In the genomic region with DNA sequence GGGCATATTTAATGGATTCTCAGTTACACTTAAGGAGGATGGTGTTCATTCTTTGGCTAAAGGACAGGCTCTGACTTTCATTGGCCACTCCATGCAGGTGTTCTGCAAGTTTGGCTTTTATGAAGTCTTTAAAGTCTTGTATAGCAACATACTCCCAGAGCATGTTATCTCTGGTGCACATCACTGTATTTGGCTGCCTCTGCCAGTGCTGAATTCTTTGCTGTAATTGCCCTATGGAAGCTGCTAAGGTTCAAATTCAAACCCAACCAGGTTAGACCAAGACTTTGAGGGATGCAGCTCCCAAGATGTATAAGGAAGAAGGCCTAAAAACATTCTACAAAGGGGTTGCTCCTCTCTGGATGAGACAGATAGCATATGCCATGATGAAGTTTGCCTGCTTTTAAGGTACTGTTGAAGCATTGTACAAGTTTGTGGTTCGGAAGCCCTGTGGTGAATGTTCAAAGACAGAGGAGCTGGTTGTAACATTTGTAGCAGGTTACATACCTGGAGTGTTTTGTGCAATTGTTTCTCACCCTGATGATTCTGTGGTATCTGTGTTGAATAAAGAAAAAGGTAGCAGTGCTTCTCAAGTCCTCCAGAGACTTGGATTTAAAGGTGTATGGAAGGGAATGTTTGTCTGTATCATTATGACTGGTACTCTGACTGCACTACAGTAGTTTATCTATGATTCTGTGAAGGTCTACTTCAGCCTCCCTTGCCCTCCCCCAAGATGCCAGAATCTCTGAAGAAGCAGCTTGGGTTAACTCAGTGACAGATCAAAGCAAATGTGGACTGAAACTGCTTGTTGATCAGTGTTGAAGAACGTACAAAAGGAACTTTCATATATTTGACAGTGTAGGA, we compare ENCODE assay signal across 12 cellular contexts. TPM values are rescaled to one million over a fixed set of nuclear protein-coding genes. Genes with fewer than 3 reads are reported as not detected.
A peak's percentile ranks its signal among the peaks of the same experiment; 100 is the strongest.
DNase-seq lines count a peak whose midpoint lies in the region; ATAC-seq and TF ChIP-seq lines count a peak whose summit lies in the region.
"Had no signal": no experiment of that assay in that cellular context is flagged by ENCODE, and none has a peak within 500 bp of the region (broad histone marks: within the 10 kb centered on the region; RNA-seq: fewer than 3 reads in every experiment).

No MANE protein-coding gene starts in this region.

- no peak for TF ChIP-seq POLR2A in NB4 (IDR thresholded peaks at IDR 0.05; ENCODE audit: extremely low read depth, insufficient read length)

- H3K9me3 ChIP-seq in CD4-positive, alpha-beta T cell (ENCODE audit: control insufficient read depth, low read length) = no peaks in the 10 kb centered on the region
- H3K9me3 ChIP-seq: Caco-2 had no signal

- TF ChIP-seq CTCF in CD4-positive, alpha-beta T cell (IDR thresholded peaks at IDR 0.05) = no peak
- TF ChIP-seq CTCF in NB4 (IDR thresholded peaks at IDR 0.05; ENCODE audit: low read depth, low read length) (no peak), Calu3 (IDR thresholded peaks at IDR 0.05; ENCODE audit: unreplicated experiment) (no peak)

- DNase-seq in CD4-positive, alpha-beta T cell = peak in 3 of 10 experiments; percentile 18 to 42 (median 24)
- DNase-seq in NB4 (ENCODE audit: low read depth) (peak; percentile 63), head of caudate nucleus (no peak), ACHN (no peak), Calu3 (no peak)
- DNase-seq in effector memory CD8-positive, alpha-beta T cell = no peak
- DNase-seq: Caco-2, hippocampal formation, NCI-H1092 had no signal

- peak overlapping the region; percentile 43 for H3K4me3 ChIP-seq in NB4 (ENCODE audit: low read depth, low read length)
- H3K4me3 ChIP-seq: coronary artery had no signal

- H3K9me3 Mint-ChIP-seq in CD4-positive, alpha-beta T cell = no peaks in the 10 kb centered on the region
- H3K9me3 Mint-ChIP-seq in effector memory CD8-positive, alpha-beta T cell = no peaks in the 10 kb centered on the region
- no peaks in the 10 kb centered on the region for H3K9me3 Mint-ChIP-seq in Calu3 (ENCODE audit: low read depth, unreplicated experiment)

- no peaks in the 10 kb centered on the region for H3K27me3 Mint-ChIP-seq in CD4-positive, alpha-beta T cell
- H3K27me3 Mint-ChIP-seq in effector memory CD8-positive, alpha-beta T cell = no peaks in the 10 kb centered on the region
- no peaks in the 10 kb centered on the region for H3K27me3 Mint-ChIP-seq in Calu3 (ENCODE audit: unreplicated experiment)

- peak overlapping the region; percentile 86 for H3K27ac Mint-ChIP-seq in CD4-positive, alpha-beta T cell
- H3K27ac Mint-ChIP-seq in effector memory CD8-positive, alpha-beta T cell = peak overlapping the region; percentile 83 to 89
- no peak overlapping the region for H3K27ac Mint-ChIP-seq in Calu3 (ENCODE audit: unreplicated experiment)

- intact Hi-C loops in CD4-positive, alpha-beta T cell (cut with DNase I, micrococcal nuclease) = loop anchor here (1.0 to 5.0 kb wide), 4 partner anchors 8 to 396 kb away; partner anchors contain the start of genes ATXN2 (in 1 of the 2), ERP29 (in 1 of the 2) and TMEM116 (in 1 of the 2)
- intact Hi-C loops in head of caudate nucleus (cut with DNase I) = no loop called here
- intact Hi-C loops in Calu3 (cut with micrococcal nuclease; ENCODE audit: unreplicated experiment) = no loop called here

- H3K27me3 ChIP-seq in CD4-positive, alpha-beta T cell (ENCODE audit: control insufficient read depth, insufficient read depth, low read length) = no peaks in the 10 kb centered on the region

- peak overlapping the region; percentile 44 for H3K27ac ChIP-seq in CD4-positive, alpha-beta T cell (ENCODE audit: low read depth, low read length)
- H3K27ac ChIP-seq: coronary artery had no signal

- no TSS peak for BruUV-seq in Calu3 (replicated peaks; lab: Mats Ljungman, UMichigan)

- CTCF ChIA-PET in CD4-positive, alpha-beta T cell (lab: Charles Lee) = interaction anchor here (1.1 to 3.7 kb wide), 3 partner anchors 10 to 42 kb away, joined by 3 to 28 read pairs (median 6); partner anchors contain the start of genes ERP29 and TMEM116
- CTCF ChIA-PET in Calu3 (lab: Charles Lee) = no interaction called here

- H3K36me3 Mint-ChIP-seq in CD4-positive, alpha-beta T cell (ENCODE audit: low read depth) = peaks cover 25% of the 10 kb centered on the region
- H3K36me3 Mint-ChIP-seq in effector memory CD8-positive, alpha-beta T cell (ENCODE audit: insufficient read depth) = peaks cover 9% of the 10 kb centered on the region
- no peaks in the 10 kb centered on the region for H3K36me3 Mint-ChIP-seq in Calu3 (ENCODE audit: insufficient read depth, unreplicated experiment)

- POLR2A ChIA-PET in CD4-positive, alpha-beta T cell (lab: Charles Lee) = interaction anchor here (0.7 to 14.5 kb wide), 16 partner anchors 9 to 152 kb away, joined by 3 to 351 read pairs (median 5); partner anchors contain the start of genes ERP29, MAPKAPK5, NAA25 and TMEM116

- peak; percentile 78 for ATAC-seq in CD4-positive, alpha-beta T cell (ENCODE audit: poor library complexity)
- peak; percentile 55 for ATAC-seq in GM21381 (IDR thresholded peaks at IDR 0.05; ENCODE audit: unreplicated experiment)
- peak; percentile 77 for ATAC-seq in effector memory CD8-positive, alpha-beta T cell (replicated peaks)
- no peak for ATAC-seq in GM19328 (IDR thresholded peaks at IDR 0.05; ENCODE audit: unreplicated experiment)

- peaks cover 80% of the 10 kb centered on the region for H3K4me1 Mint-ChIP-seq in CD4-positive, alpha-beta T cell (ENCODE audit: low read depth)
- peaks cover 52 to 73% of the 10 kb centered on the region in 2 donors for H3K4me1 Mint-ChIP-seq in effector memory CD8-positive, alpha-beta T cell (ENCODE audit: low read depth in 2 of 2)
- peaks cover 7% of the 10 kb centered on the region for H3K4me1 Mint-ChIP-seq in Calu3 (ENCODE audit: low read depth, unreplicated experiment)

- H3K4me3 Mint-ChIP-seq in CD4-positive, alpha-beta T cell = peak overlapping the region; percentile 81
- H3K4me3 Mint-ChIP-seq in effector memory CD8-positive, alpha-beta T cell = peak overlapping the region; percentile 83 to 94
- no peak overlapping the region for H3K4me3 Mint-ChIP-seq in Calu3 (ENCODE audit: low read depth, unreplicated experiment)

- in situ Hi-C loops in ACHN (cut with HindIII; ENCODE audit: low pct_ligation_motif_present, low pct_unique_long_range_greater_than_20kb, low sequenced_read_pairs) = no loop called here

RNA-seq across cellular contexts. Expression of gene TMEM116, which starts 19.4 kb away (rescaled TPM):
- total RNA-seq in CD4-positive, alpha-beta T cell = 10 to 100 TPM; 12.7 to 12.8 TPM
- 13.0 and 13.5 TPM in 2 replicates for total RNA-seq in Calu3 (2022)

RNA-seq across cellular contexts. Expression of gene ERP29, which starts 19.7 kb away (rescaled TPM):
- total RNA-seq in CD4-positive, alpha-beta T cell = 100 to 1,000 TPM; 109 to 117 TPM
- total RNA-seq in Calu3 (2022) = 162 and 165 TPM in 2 replicates

Comparison
In these comparisons a context has a peak if more than half of its experiments do, and no peak if none do; other contexts are left out.
1. intact Hi-C loops: an anchor here in CD4-positive, alpha-beta T cell (1.0 to 5.0 kb wide); none called in head of caudate nucleus and Calu3.